Comparison of ENCODE assay signal across 2 cellular contexts in genomic region chr1:244450597-244451538, GRCh38.
TF ChIP-seq lines count a peak whose summit lies in the region.

No MANE protein-coding gene starts in this region.

TF ChIP-seq in HEK293, 187 proteins besides CTCF, POLR2A, EP300 and RAD21 (continued from another document and continues in another):
- TF ChIP-seq ELK4 (IDR thresholded peaks at IDR 0.05; ENCODE audit: borderline replicate concordance, low read depth, low read length) (no peak), ZSCAN23 (tag by site-specific recombination; IDR thresholded peaks at IDR 0.05) (no peak), RBAK (tag by site-specific recombination; IDR thresholded peaks at IDR 0.05) (no peak), ZBTB8A (tag by site-specific recombination; IDR thresholded peaks at IDR 0.05) (peak; percentile 80), ZNF76 (tag by site-specific recombination; IDR thresholded peaks at IDR 0.05; ENCODE audit: borderline replicate concordance, low read depth) (peak; percentile 40; the same call in 1 of the 2 replicates), GLIS2 (tag by site-specific recombination; IDR thresholded peaks at IDR 0.05) (peak; percentile 98), MEIS1 (CRISPR knock-in tag; IDR thresholded peaks at IDR 0.05; ENCODE audit: borderline replicate concordance) (no peak), ZNF146 (tag by site-specific recombination; IDR thresholded peaks at IDR 0.05) (peak; percentile 6; the same call in 1 of the 2 replicates), ZNF335 (tag by site-specific recombination; conservative IDR thresholded peaks at IDR 0.05) (peak; percentile 94), EGR2 (tag by site-specific recombination; IDR thresholded peaks at IDR 0.05; ENCODE audit: low read depth) (peak; percentile 69), ZNF138 (tag by site-specific recombination; IDR thresholded peaks at IDR 0.05; ENCODE audit: borderline replicate concordance) (no peak), KLF17 (tag by site-specific recombination; IDR thresholded peaks at IDR 0.05) (peak; percentile 67), ZBTB1 (tag by site-specific recombination; IDR thresholded peaks at IDR 0.05) (no peak), HIC1 (tag by site-specific recombination; IDR thresholded peaks at IDR 0.05) (no peak), SP3 (tag by site-specific recombination; IDR thresholded peaks at IDR 0.05) (peak; percentile 96), ZFP69B (tag by site-specific recombination; IDR thresholded peaks at IDR 0.05) (peak; percentile 6; the same call in 1 of the 2 replicates), IKZF3 (tag by site-specific recombination; IDR thresholded peaks at IDR 0.05) (peak; percentile 65; the same call in 1 of the 2 replicates)
- TF ChIP-seq, protein P1, sequence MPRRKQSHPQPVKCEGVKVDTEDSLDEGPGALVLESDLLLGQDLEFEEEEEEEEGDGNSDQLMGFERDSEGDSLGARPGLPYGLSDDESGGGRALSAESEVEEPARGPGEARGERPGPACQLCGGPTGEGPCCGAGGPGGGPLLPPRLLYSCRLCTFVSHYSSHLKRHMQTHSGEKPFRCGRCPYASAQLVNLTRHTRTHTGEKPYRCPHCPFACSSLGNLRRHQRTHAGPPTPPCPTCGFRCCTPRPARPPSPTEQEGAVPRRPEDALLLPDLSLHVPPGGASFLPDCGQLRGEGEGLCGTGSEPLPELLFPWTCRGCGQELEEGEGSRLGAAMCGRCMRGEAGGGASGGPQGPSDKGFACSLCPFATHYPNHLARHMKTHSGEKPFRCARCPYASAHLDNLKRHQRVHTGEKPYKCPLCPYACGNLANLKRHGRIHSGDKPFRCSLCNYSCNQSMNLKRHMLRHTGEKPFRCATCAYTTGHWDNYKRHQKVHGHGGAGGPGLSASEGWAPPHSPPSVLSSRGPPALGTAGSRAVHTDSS (tag by site-specific recombination; IDR thresholded peaks at IDR 0.05): no peak
- TF ChIP-seq, protein P2, sequence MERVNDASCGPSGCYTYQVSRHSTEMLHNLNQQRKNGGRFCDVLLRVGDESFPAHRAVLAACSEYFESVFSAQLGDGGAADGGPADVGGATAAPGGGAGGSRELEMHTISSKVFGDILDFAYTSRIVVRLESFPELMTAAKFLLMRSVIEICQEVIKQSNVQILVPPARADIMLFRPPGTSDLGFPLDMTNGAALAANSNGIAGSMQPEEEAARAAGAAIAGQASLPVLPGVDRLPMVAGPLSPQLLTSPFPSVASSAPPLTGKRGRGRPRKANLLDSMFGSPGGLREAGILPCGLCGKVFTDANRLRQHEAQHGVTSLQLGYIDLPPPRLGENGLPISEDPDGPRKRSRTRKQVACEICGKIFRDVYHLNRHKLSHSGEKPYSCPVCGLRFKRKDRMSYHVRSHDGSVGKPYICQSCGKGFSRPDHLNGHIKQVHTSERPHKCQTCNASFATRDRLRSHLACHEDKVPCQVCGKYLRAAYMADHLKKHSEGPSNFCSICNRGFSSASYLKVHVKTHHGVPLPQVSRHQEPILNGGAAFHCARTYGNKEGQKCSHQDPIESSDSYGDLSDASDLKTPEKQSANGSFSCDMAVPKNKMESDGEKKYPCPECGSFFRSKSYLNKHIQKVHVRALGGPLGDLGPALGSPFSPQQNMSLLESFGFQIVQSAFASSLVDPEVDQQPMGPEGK (tag by site-specific recombination; IDR thresholded peaks at IDR 0.05): peak; percentile 92

TF ChIP-seq in HepG2, 621 proteins besides CTCF, POLR2A, EP300 and RAD21 (continued from another document and continues in another):
- TF ChIP-seq ZBTB4 (CRISPR knock-in tag; IDR thresholded peaks at IDR 0.05; ENCODE audit: borderline replicate concordance) (peak; percentile 65; the same call in 1 of the 2 replicates), ZNF274 (CRISPR knock-in tag; IDR thresholded peaks at IDR 0.05) (0 out of 2 replicates have a peak, but pooled peaks have one; percentile 11), POLR2AphosphoS5 (IDR thresholded peaks at IDR 0.05; ENCODE audit: low read depth, low read length) (no peak; the same call in 1 of the 2 replicates), SAP130 (CRISPR knock-in tag; IDR thresholded peaks at IDR 0.05; ENCODE audit: low read depth) (peak; percentile 39), ARID5B (CRISPR knock-in tag; IDR thresholded peaks at IDR 0.05) (peak; percentile 1; the same call in 1 of the 2 replicates), ZNF143 (CRISPR knock-in tag; IDR thresholded peaks at IDR 0.05) (no peak), NR2F1 (CRISPR knock-in tag; IDR thresholded peaks at IDR 0.05) (no peak), SCMH1 (CRISPR knock-in tag; IDR thresholded peaks at IDR 0.05; ENCODE audit: borderline replicate concordance) (no peak), GABPA (IDR thresholded peaks at IDR 0.05; ENCODE audit: low read depth, low read length) (no peak), GABPA (CRISPR knock-in tag; IDR thresholded peaks at IDR 0.05; ENCODE audit: low read depth) (peak; percentile 42; the same call in 1 of the 2 replicates), SIN3B (IDR thresholded peaks at IDR 0.05; ENCODE audit: low read length) (no peak), ZNF678 (CRISPR knock-in tag; IDR thresholded peaks at IDR 0.05) (no peak), HMGXB4 (CRISPR knock-in tag; IDR thresholded peaks at IDR 0.05; ENCODE audit: borderline replicate concordance in 1 of 2, low read depth in 1 of 2) (peak; percentile 10 to 21; a peak in 2 of 4 replicates)
- TF ChIP-seq, protein P3, sequence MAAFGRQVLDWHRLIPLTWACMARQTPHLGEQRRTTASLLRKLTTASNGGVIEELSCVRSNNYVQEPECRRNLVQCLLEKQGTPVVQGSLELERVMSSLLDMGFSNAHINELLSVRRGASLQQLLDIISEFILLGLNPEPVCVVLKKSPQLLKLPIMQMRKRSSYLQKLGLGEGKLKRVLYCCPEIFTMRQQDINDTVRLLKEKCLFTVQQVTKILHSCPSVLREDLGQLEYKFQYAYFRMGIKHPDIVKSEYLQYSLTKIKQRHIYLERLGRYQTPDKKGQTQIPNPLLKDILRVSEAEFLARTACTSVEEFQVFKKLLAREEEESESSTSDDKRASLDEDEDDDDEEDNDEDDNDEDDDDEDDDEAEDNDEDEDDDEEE (CRISPR knock-in tag; IDR thresholded peaks at IDR 0.05): peak; percentile 55; the same call in 1 of the 2 replicates
- TF ChIP-seq, protein P2 (CRISPR knock-in tag; IDR thresholded peaks at IDR 0.05): peak; percentile 95
- TF ChIP-seq, protein P4, sequence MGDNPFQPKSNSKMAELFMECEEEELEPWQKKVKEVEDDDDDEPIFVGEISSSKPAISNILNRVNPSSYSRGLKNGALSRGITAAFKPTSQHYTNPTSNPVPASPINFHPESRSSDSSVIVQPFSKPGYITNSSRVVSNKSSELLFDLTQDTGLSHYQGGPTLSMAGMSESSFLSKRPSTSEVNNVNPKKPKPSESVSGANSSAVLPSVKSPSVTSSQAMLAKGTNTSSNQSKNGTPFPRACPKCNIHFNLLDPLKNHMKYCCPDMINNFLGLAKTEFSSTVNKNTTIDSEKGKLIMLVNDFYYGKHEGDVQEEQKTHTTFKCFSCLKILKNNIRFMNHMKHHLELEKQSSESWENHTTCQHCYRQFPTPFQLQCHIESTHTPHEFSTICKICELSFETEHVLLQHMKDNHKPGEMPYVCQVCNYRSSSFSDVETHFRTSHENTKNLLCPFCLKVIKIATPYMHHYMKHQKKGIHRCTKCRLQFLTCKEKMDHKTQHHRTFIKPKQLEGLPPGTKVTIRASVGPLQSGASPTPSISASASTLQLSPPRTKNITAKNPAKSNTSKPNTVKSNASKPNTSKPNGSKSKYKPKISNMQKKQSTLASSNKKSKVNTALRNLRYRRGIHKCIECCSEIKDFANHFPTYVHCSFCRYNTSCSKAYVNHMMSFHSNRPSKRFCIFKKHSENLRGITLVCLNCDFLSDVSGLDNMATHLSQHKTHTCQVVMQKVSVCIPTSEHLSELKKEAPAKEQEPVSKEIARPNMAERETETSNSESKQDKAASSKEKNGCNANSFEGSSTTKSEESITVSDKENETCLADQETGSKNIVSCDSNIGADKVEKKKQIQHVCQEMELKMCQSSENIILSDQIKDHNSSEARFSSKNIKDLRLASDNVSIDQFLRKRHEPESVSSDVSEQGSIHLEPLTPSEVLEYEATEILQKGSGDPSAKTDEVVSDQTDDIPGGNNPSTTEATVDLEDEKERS (CRISPR knock-in tag; IDR thresholded peaks at IDR 0.05): 0 out of 2 replicates have a peak, but pooled peaks have one; percentile 59
